Comparison of ENCODE assay signal across 8 cellular contexts in genomic region chr1:109484519-109484975, GRCh38. TPM values are rescaled to one million over a fixed set of nuclear protein-coding genes. Genes with fewer than 3 reads are reported as not detected.
DNase-seq lines count a peak whose midpoint lies in the region; ATAC-seq and TF ChIP-seq lines count a peak whose summit lies in the region.

No MANE protein-coding gene starts in this region.

- peaks cover 17% of the 10 kb centered on the region for H3K27me3 ChIP-seq in AG04450 (ENCODE audit: control insufficient read depth, insufficient read depth, low read length)
- H3K27me3 ChIP-seq in HUES6 (ENCODE audit: control insufficient read depth, insufficient read depth, low read length), result peaks cover 19% of the 10 kb centered on the region; the same call in 1 of the 2 replicates
- no peaks in the 10 kb centered on the region for H3K27me3 ChIP-seq in brain microvascular endothelial cell (replicated peaks)

- H3K4me1 ChIP-seq in HUES6 (ENCODE audit: control insufficient read depth, insufficient read depth, low read length) (peaks cover 5% of the 10 kb centered on the region), mesodermal cell (ENCODE audit: control insufficient read depth, insufficient read depth, low read length, poor library complexity, severe bottlenecking) (peaks cover 10% of the 10 kb centered on the region)

- no peaks in the 10 kb centered on the region; the same call in 1 of the 2 replicates for H3K9me3 ChIP-seq in AG04450 (ENCODE audit: control insufficient read depth, insufficient read depth, low read length)
- H3K9me3 ChIP-seq in HUES6 (ENCODE audit: control insufficient read depth, insufficient read depth, low read depth, low read length), result no peaks in the 10 kb centered on the region
- no peaks in the 10 kb centered on the region for H3K9me3 ChIP-seq in mesodermal cell (ENCODE audit: control insufficient read depth, low read length)

- ATAC-seq in HG03378 (IDR thresholded peaks at IDR 0.05; ENCODE audit: unreplicated experiment) (no peak), GM21619 (IDR thresholded peaks at IDR 0.05; ENCODE audit: unreplicated experiment) (no peak), GM18517 (IDR thresholded peaks at IDR 0.05; ENCODE audit: unreplicated experiment) (no peak)

- in situ Hi-C loops in brain microvascular endothelial cell (cut with HindIII; ENCODE audit: low pct_ligation_motif_present, low sequenced_read_pairs), result no loop called here

- H3K36me3 ChIP-seq in HUES6 (ENCODE audit: control insufficient read depth, insufficient read depth, low read length) (peaks cover 5% of the 10 kb centered on the region; the same call in 1 of the 2 replicates), brain microvascular endothelial cell (replicated peaks) (peaks cover 9% of the 10 kb centered on the region), mesodermal cell (ENCODE audit: control insufficient read depth, insufficient read depth, low read length) (peaks cover 39% of the 10 kb centered on the region)

- H3K27ac ChIP-seq in AG04450 (ENCODE audit: low read depth, low read length) (no peak overlapping the region), HUES6 (ENCODE audit: low read depth, low read length) (0 out of 2 replicates have a peak overlapping the region, but pooled peaks have one; percentile 99), brain microvascular endothelial cell (no peak overlapping the region), mesodermal cell (ENCODE audit: low read depth, low read length, severe bottlenecking) (peak overlapping the region; percentile 98)

- no peak for TF ChIP-seq CTCF in AG04450 (IDR thresholded peaks at IDR 0.05; ENCODE audit: low read depth, low read length)
- no peak for TF ChIP-seq CTCF in brain microvascular endothelial cell (IDR thresholded peaks at IDR 0.05; ENCODE audit: low read depth, low read length, missing control alignments)

- CTCF ChIA-PET in AG04450 (lab: Charles Lee), result interaction anchor here (0.9 to 37.0 kb wide), 4 partner anchors 8 to 62 kb away, joined by 3 to 1351 read pairs (median 14); partner anchors contain the start of genes CYB561D1 and GPR61

- POLR2A ChIA-PET in AG04450 (lab: Yijun Ruan, JAX), result interaction anchor here (0.6 to 2.3 kb wide), 5 partner anchors 10 to 295 kb away, joined by 4 to 12 read pairs (median 6); partner anchors contain the start of genes CYB561D1 and PSMA5

- DNase-seq in AG04450 (ENCODE audit: low read depth, low spot score) (no peak), brain microvascular endothelial cell (no peak), NCI-H2081 (lab: John Stamatoyannopoulos, UW) (no peak)

- WGBS in mesodermal cell (ENCODE audit: insufficient coverage in 2 of 2), 2 experiments, result 1 to 13% methylated on average over 6 to 11 of the region's 15 CpGs

- peak overlapping the region; percentile 92 for H3K9ac ChIP-seq in HUES6 (ENCODE audit: low read length)

- H3K4me3 ChIP-seq in AG04450 (ENCODE audit: low read depth, low read length), result peak overlapping the region; percentile 84
- H3K4me3 ChIP-seq in HUES6 (ENCODE audit: low read depth, low read length), result peak overlapping the region; percentile 81
- H3K4me3 ChIP-seq in brain microvascular endothelial cell (ENCODE audit: low read depth, low read length), result peak overlapping the region; percentile 91
- H3K4me3 ChIP-seq in mesodermal cell (ENCODE audit: extremely low read depth, insufficient read depth, low read length, poor library complexity, severe bottlenecking), result peak overlapping the region; percentile 72

RNA-seq across cellular contexts. Expression of gene ATXN7L2, which starts 0.8 kb away (rescaled TPM):
- polyA plus RNA-seq in AG04450 (2011; rRNA removed), result 1.5 TPM in 2 replicates
- polyA minus RNA-seq in AG04450 (2011; rRNA and poly(A)+ RNA removed), result 4.3 and 4.7 TPM in 2 replicates
- 7.4 TPM for polyA plus RNA-seq in mesodermal cell (2013, experiment 1 of 2)
- 4.9 TPM for polyA plus RNA-seq in mesodermal cell (2013, experiment 2 of 2)

RNA-seq across cellular contexts. Expression of gene CYB561D1, which starts 9.3 kb away (rescaled TPM):
- 5.0 and 5.4 TPM in 2 replicates for polyA plus RNA-seq in AG04450 (2011; rRNA removed)
- polyA minus RNA-seq in AG04450 (2011; rRNA and poly(A)+ RNA removed), result 6.5 and 7.6 TPM in 2 replicates
- 3.7 TPM for polyA plus RNA-seq in mesodermal cell (2013, experiment 1 of 2)
- polyA plus RNA-seq in mesodermal cell (2013, experiment 2 of 2), result 4.4 TPM

RNA-seq across cellular contexts. Expression of gene SYPL2, which starts 18.2 kb away (rescaled TPM):
- 0.26 and 0.40 TPM in 2 replicates for polyA plus RNA-seq in AG04450 (2011; rRNA removed)
- 0.09 and 0.23 TPM in 2 replicates for polyA minus RNA-seq in AG04450 (2011; rRNA and poly(A)+ RNA removed)
- polyA plus RNA-seq in mesodermal cell (2013, experiment 1 of 2), result 0.18 TPM
- 0.20 TPM for polyA plus RNA-seq in mesodermal cell (2013, experiment 2 of 2)

RNA-seq across cellular contexts. Expression of gene AMIGO1, which starts 25.0 kb away (rescaled TPM):
- 1.5 and 2.3 TPM in 2 replicates for polyA plus RNA-seq in AG04450 (2011; rRNA removed)
- polyA minus RNA-seq in AG04450 (2011; rRNA and poly(A)+ RNA removed), result 1.7 and 1.8 TPM in 2 replicates
- 1.4 TPM for polyA plus RNA-seq in mesodermal cell (2013, experiment 1 of 2)
- polyA plus RNA-seq in mesodermal cell (2013, experiment 2 of 2), result 1.2 TPM

RNA-seq across cellular contexts. Expression of gene GPR61, which starts 55.1 kb away (rescaled TPM):
- not detected in 2 replicates for polyA plus RNA-seq in AG04450 (2011; rRNA removed)
- polyA minus RNA-seq in AG04450 (2011; rRNA and poly(A)+ RNA removed), result not detected in 2 replicates
- 0.11 TPM for polyA plus RNA-seq in mesodermal cell (2013, experiment 1 of 2)
- polyA plus RNA-seq in mesodermal cell (2013, experiment 2 of 2), result not detected

Comparison
In these comparisons a context has a peak if more than half of its experiments do, and no peak if none do; other contexts are left out.
1. H3K27ac ChIP-seq: peak in HUES6 (single experiment) and mesodermal cell (single experiment); none in AG04450 (single experiment) and brain microvascular endothelial cell (single experiment).
2. Peak in every context shown above with its lines, with median percentiles within 50 percentile points of each other: H3K4me3 ChIP-seq.